In genomic region chr17:61627658-61628057, GRCh38 we compare ENCODE assay signal across 37 cellular contexts. TPM values are rescaled to one million over a fixed set of nuclear protein-coding genes. Genes with fewer than 3 reads are reported as not detected.
"Had no signal": no experiment of that assay in that cellular context is flagged by ENCODE, and none has a peak within 500 bp of the region (broad histone marks: within the 10 kb centered on the region; RNA-seq: fewer than 3 reads in every experiment).

No MANE protein-coding gene starts in this region.

- H3K27ac ChIP-seq: colonic mucosa, epithelial cell of prostate, gastrocnemius medialis, left lung, right lobe of liver, suprapubic skin, transverse colon, upper lobe of right lung, vagina had no signal

- H3K4me1 Mint-ChIP-seq: endodermal cell; mesothelial cell of epicardium; naive thymus-derived CD4-positive, alpha-beta T cell; nephron progenitor cell; stimulated activated naive CD8-positive, alpha-beta T cell treated with anti-CD3 and anti-CD28 coated beads, Interleukin-15, amount 100 ng/mL, for 72 hours had no signal

- ATAC-seq: esophagus mucosa; gastrocnemius medialis; left cardiac atrium; left lung; mucosa of descending colon; naive thymus-derived CD4-positive, alpha-beta T cell; right lobe of liver; stimulated activated naive CD8-positive, alpha-beta T cell treated with anti-CD3 and anti-CD28 coated beads, Interleukin-15, amount 100 ng/mL, for 72 hours; upper lobe of right lung had no signal

- H3K4me3 ChIP-seq: colonic mucosa, gastrocnemius medialis, left lung, mucosa of descending colon, right lobe of liver, smooth muscle cell, suprapubic skin, transverse colon, upper lobe of right lung, vagina had no signal

- H3K9me3 ChIP-seq: colonic mucosa, gastrocnemius medialis, left lung, mucosa of descending colon, right lobe of liver, suprapubic skin, transverse colon, upper lobe of right lung, vagina had no signal

- H3K27ac Mint-ChIP-seq: dendritic cell treated with granulocyte-macrophage colony-stimulating factor and Interleukin-4, amounts not matched to agents 40 ng/mL and 50 ng/mL, for 4 days; endodermal cell; mesothelial cell of epicardium; naive thymus-derived CD4-positive, alpha-beta T cell; nephron progenitor cell; stimulated activated naive CD8-positive, alpha-beta T cell treated with anti-CD3 and anti-CD28 coated beads, Interleukin-15, amount 100 ng/mL, for 72 hours had no signal

- FAIRE-seq: islet of Langerhans had no signal

- H3K4me3 Mint-ChIP-seq: dendritic cell treated with granulocyte-macrophage colony-stimulating factor and Interleukin-4, amounts not matched to agents 40 ng/mL and 50 ng/mL, for 4 days; endodermal cell; mesothelial cell of epicardium; naive thymus-derived CD4-positive, alpha-beta T cell; nephron progenitor cell; stimulated activated naive CD8-positive, alpha-beta T cell treated with anti-CD3 and anti-CD28 coated beads, Interleukin-15, amount 100 ng/mL, for 72 hours had no signal

- H3K36me3 ChIP-seq: colonic mucosa, gastrocnemius medialis, left lung, right lobe of liver, suprapubic skin, transverse colon, upper lobe of right lung, vagina had no signal

- H3K4me2 ChIP-seq: smooth muscle cell had no signal

- H3K27me3 ChIP-seq: colonic mucosa, gastrocnemius medialis, left lung, right lobe of liver, upper lobe of right lung, vagina had no signal

- DNase-seq: colonic mucosa; effector CD8-positive, alpha-beta T cell; endodermal cell; foreskin fibroblast; gastrocnemius medialis; head of caudate nucleus; left cardiac atrium; left lung; mesenchymal stem cell; mucosa of descending colon; naive thymus-derived CD4-positive, alpha-beta T cell; nephron progenitor cell; nucleus accumbens; right lobe of liver; stimulated activated CD4-positive, alpha-beta T cell treated with anti-CD3 and anti-CD28 coated beads, Interleukin-12 subunit alpha, Interleukin-12 subunit beta, amount 100 ng/mL, for 4 hours; stimulated activated CD4-positive, alpha-beta T cell treated with anti-CD3 and anti-CD28 coated beads, Interleukin-1b, Interleukin-23, amount 100 ng/mL, for 48 hours; stimulated activated CD4-positive, alpha-beta T cell treated with anti-CD3 and anti-CD28 coated beads, Interleukin-4, amount 100 ng/mL, for 1 hour; stimulated activated CD8-positive, alpha-beta memory T cell treated with anti-CD3 and anti-CD28 coated beads, Interleukin-4, amount 100 ng/mL, for 48 hours; stimulated activated naive CD4-positive, alpha-beta T cell; stimulated activated naive CD8-positive, alpha-beta T cell treated with anti-CD3 and anti-CD28 coated beads, Interleukin-15, amount 100 ng/mL, for 72 hours; transverse colon; upper lobe of right lung had no signal

- H3K4me1 ChIP-seq: colonic mucosa, gastrocnemius medialis, left lung, right lobe of liver, suprapubic skin, transverse colon, upper lobe of right lung, vagina had no signal

- H3K36me3 Mint-ChIP-seq: naive thymus-derived CD4-positive, alpha-beta T cell had no signal

- H3K9me3 Mint-ChIP-seq: dendritic cell treated with granulocyte-macrophage colony-stimulating factor and Interleukin-4, amounts not matched to agents 40 ng/mL and 50 ng/mL, for 4 days; endodermal cell; stimulated activated naive CD8-positive, alpha-beta T cell treated with anti-CD3 and anti-CD28 coated beads, Interleukin-15, amount 100 ng/mL, for 72 hours had no signal

RNA-seq across cellular contexts. Expression of gene NACA2, which starts 36.6 kb away (rescaled TPM):
- total RNA-seq: endodermal cell; esophagus mucosa; gastrocnemius medialis; glomerular endothelial cell; kidney epithelial cell; left cardiac atrium; left lung; lower leg skin; lung microvascular endothelial cell; mesothelial cell of epicardium; mucosa of descending colon; naive thymus-derived CD4-positive, alpha-beta T cell; osteocyte; posterior vena cava; pulmonary artery endothelial cell; right lobe of liver; smooth muscle cell; suprapubic skin; transverse colon; upper lobe of right lung; vagina had no signal
- polyA plus RNA-seq: naive thymus-derived CD4-positive, alpha-beta T cell; smooth muscle cell had no signal
